ENCODE assay signal across 19 cellular contexts in genomic region chr10:14712991-14713422, GRCh38.
DNase-seq lines count a peak whose midpoint lies in the region; ATAC-seq and TF ChIP-seq lines count a peak whose summit lies in the region.
"Had no signal": no experiment of that assay in that cellular context is flagged by ENCODE, and none has a peak within 500 bp of the region (broad histone marks: within the 10 kb centered on the region; RNA-seq: fewer than 3 reads in every experiment).

No MANE protein-coding gene starts in this region.

- H3K4me2 ChIP-seq in IMR-90 (ENCODE audit: low read depth, low read length) = peak overlapping the region; percentile 14; the same call in 1 of the 2 replicates

- POLR2A ChIA-PET in IMR-90 (lab: Charles Lee; ENCODE audit: unreplicated experiment) = no interaction called here

- H2BK20ac ChIP-seq in IMR-90 (ENCODE audit: low read depth, low read length) = peak overlapping the region; percentile 63; the same call in 1 of the 2 replicates

- dilution Hi-C loops in IMR-90 (cut with HindIII; ENCODE audit: low sequenced_read_pairs, unreplicated experiment) = no loop called here

- H3K9me3 ChIP-seq in IMR-90 (ENCODE audit: control insufficient read depth, insufficient read depth, low read length) (no peaks in the 10 kb centered on the region), adipocyte (ENCODE audit: control insufficient read depth, low read length) (no peaks in the 10 kb centered on the region), upper lobe of right lung (no peaks in the 10 kb centered on the region), esophagus muscularis mucosa (no peaks in the 10 kb centered on the region)
- H3K9me3 ChIP-seq: MG63 had no signal

- TF ChIP-seq POLR2A in IMR-90 (IDR thresholded peaks at IDR 0.05; ENCODE audit: low read depth, low read length) (no peak), esophagus muscularis mucosa (IDR thresholded peaks at IDR 0.05; ENCODE audit: low read depth) (no peak)

- peak overlapping the region; percentile 54 for H4K91ac ChIP-seq in IMR-90 (ENCODE audit: insufficient read depth, low read depth, low read length)

- no peak for TF ChIP-seq RAD21 in IMR-90 (IDR thresholded peaks at IDR 0.05; ENCODE audit: low read length)

- H2AK5ac ChIP-seq in IMR-90 (ENCODE audit: low read depth, low read length) = peak overlapping the region; percentile 35; the same call in 1 of the 2 replicates

- H3K27me3 ChIP-seq in IMR-90 (ENCODE audit: control insufficient read depth, insufficient read depth, low read length) = no peaks in the 10 kb centered on the region
- H3K27me3 ChIP-seq in adipocyte (replicated peaks; ENCODE audit: control insufficient read depth, insufficient read depth, low read length) = peaks cover 4% of the 10 kb centered on the region
- H3K27me3 ChIP-seq in upper lobe of right lung = no peaks in the 10 kb centered on the region
- H3K27me3 ChIP-seq in esophagus muscularis mucosa = no peaks in the 10 kb centered on the region
- H3K27me3 ChIP-seq: MG63 had no signal

- H3K23ac ChIP-seq in IMR-90 (ENCODE audit: low read depth, low read length) = peak overlapping the region; percentile 19; the same call in 1 of the 2 replicates

- H4K5ac ChIP-seq in IMR-90 (ENCODE audit: low read depth, low read length) = peak overlapping the region; percentile 95

- no peak overlapping the region; the same call in 2 of the 3 replicates for H2BK15ac ChIP-seq in IMR-90 (ENCODE audit: low read depth, low read length)

- DNase-seq in COLO829 (ENCODE audit: low spot score) (peak; percentile 56), IMR-90 (peak; percentile 72), adipocyte (ENCODE audit: low read depth) (peak; percentile 67), iris pigment epithelial cell (ENCODE audit: low read depth) (peak; percentile 38), upper lobe of right lung (no peak), esophagus muscularis mucosa (ENCODE audit: extremely low spot score) (no peak)
- DNase-seq: amniotic stem cell; GF-D8; MG63; NCI-H1930; NCI-H69; occipital lobe; stimulated activated CD4-positive, alpha-beta T cell treated with anti-CD3 and anti-CD28 coated beads, Interleukin-2, amount 100 ng/mL, for 48 hours; substantia nigra; T-cell had no signal

- BruUV-seq in IMR-90 (replicated peaks; lab: Mats Ljungman, UMichigan) = no TSS peak

- H2AK9ac ChIP-seq in IMR-90 (replicated peaks; ENCODE audit: low read depth, low read length, poor library complexity) = no peak overlapping the region

- H4K20me1 ChIP-seq in IMR-90 (ENCODE audit: insufficient read depth, low read length) = no peaks in the 10 kb centered on the region

- peak overlapping the region; percentile 66; the same call in 1 of the 2 replicates for H3K27ac ChIP-seq in IMR-90 (ENCODE audit: insufficient read depth, low read length)
- H3K27ac ChIP-seq in upper lobe of right lung = no peak overlapping the region
- H3K27ac ChIP-seq in esophagus muscularis mucosa (replicated peaks in 1 of 4) = no peak overlapping the region
- H3K27ac ChIP-seq: epithelial cell of prostate, VCaP had no signal

- CTCF ChIA-PET in IMR-90 (lab: Yijun Ruan, JAX) = no interaction called here

- H2AFZ ChIP-seq in IMR-90 (replicated peaks; ENCODE audit: low read length, poor library complexity) = peak overlapping the region; percentile 27

- no peaks in the 10 kb centered on the region for H3K36me3 ChIP-seq in IMR-90 (ENCODE audit: control insufficient read depth, insufficient read depth, low read length)
- no peaks in the 10 kb centered on the region for H3K36me3 ChIP-seq in adipocyte (ENCODE audit: control insufficient read depth, insufficient read depth, low read length, severe bottlenecking)
- H3K36me3 ChIP-seq in upper lobe of right lung = no peaks in the 10 kb centered on the region
- no peaks in the 10 kb centered on the region for H3K36me3 ChIP-seq in esophagus muscularis mucosa
- H3K36me3 ChIP-seq: MG63 had no signal

- H4K8ac ChIP-seq in IMR-90 (ENCODE audit: low read depth in 2 of 2, low read length in 2 of 2) = peak overlapping the region; percentile 53 to 61

- ATAC-seq in IMR-90 (ENCODE audit: low read depth) (peak; percentile 75), upper lobe of right lung (no peak), GM21515 (IDR thresholded peaks at IDR 0.05; ENCODE audit: unreplicated experiment) (no peak), HG03521 (IDR thresholded peaks at IDR 0.05; ENCODE audit: unreplicated experiment) (no peak)
- ATAC-seq: T-cell had no signal

- H3K4me3 ChIP-seq in IMR-90 (ENCODE audit: insufficient read depth, low read depth, low read length) = no peak overlapping the region
- H3K4me3 ChIP-seq in adipocyte (ENCODE audit: low read length) = no peak overlapping the region
- H3K4me3 ChIP-seq in upper lobe of right lung = no peak overlapping the region
- no peak overlapping the region for H3K4me3 ChIP-seq in esophagus muscularis mucosa
- H3K4me3 ChIP-seq: MG63 had no signal

- peak overlapping the region; percentile 60 for H2BK5ac ChIP-seq in IMR-90 (ENCODE audit: low read depth, low read length, poor library complexity, severe bottlenecking)

- peak overlapping the region; percentile 90 for H3K18ac ChIP-seq in IMR-90 (ENCODE audit: low read depth, low read length)

- H3K79me1 ChIP-seq in IMR-90 (ENCODE audit: low read depth in 1 of 2, low read length in 2 of 2) = no peaks in the 10 kb centered on the region

- no peak overlapping the region for H3K56ac ChIP-seq in IMR-90 (ENCODE audit: extremely low read depth, insufficient read depth, low read length)

- no peak overlapping the region; the same call in 1 of the 2 replicates for H3K14ac ChIP-seq in IMR-90 (replicated peaks; ENCODE audit: low read depth, low read length)

- no peaks in the 10 kb centered on the region for H3K9me1 ChIP-seq in IMR-90 (ENCODE audit: insufficient read depth, low read length)

- H3K4me1 ChIP-seq in IMR-90 (ENCODE audit: control insufficient read depth, insufficient read depth, low read length) (peaks cover 5% of the 10 kb centered on the region), adipocyte (ENCODE audit: control insufficient read depth, insufficient read depth, low read length) (no peaks in the 10 kb centered on the region), upper lobe of right lung (no peaks in the 10 kb centered on the region), esophagus muscularis mucosa (no peaks in the 10 kb centered on the region)

- no CpG with 5 or more reads among the region's 5 CpGs for WGBS in IMR-90 (ENCODE audit: extremely low coverage in 2 of 2, insufficient read length in 1 of 2), 2 experiments
- WGBS in esophagus muscularis mucosa = 87% methylated on average over 5 of the region's 5 CpGs

- no peak for TF ChIP-seq EP300 in esophagus muscularis mucosa (IDR thresholded peaks at IDR 0.05)

- intact Hi-C loops in IMR-90 (cut with micrococcal nuclease) (no loop called here), upper lobe of right lung (cut with DNase I) (no loop called here), esophagus muscularis mucosa (cut with DNase I) (no loop called here)

- TF ChIP-seq CTCF in IMR-90 (conservative IDR thresholded peaks at IDR 0.05; ENCODE audit: low read depth, low read length) = no peak
- no peak for TF ChIP-seq CTCF in upper lobe of right lung (IDR thresholded peaks at IDR 0.05)
- no peak for TF ChIP-seq CTCF in esophagus muscularis mucosa (IDR thresholded peaks at IDR 0.05)

- H2BK120ac ChIP-seq in IMR-90 (ENCODE audit: low read depth, low read length) = peak overlapping the region; percentile 70

- peak overlapping the region; percentile 31; the same call in 1 of the 2 replicates for H3K4ac ChIP-seq in IMR-90 (ENCODE audit: low read depth, low read length)

- H3K9ac ChIP-seq in IMR-90 (ENCODE audit: low read depth, low read length) (peak overlapping the region; percentile 31; the same call in 1 of the 2 replicates), adipocyte (ENCODE audit: low read length) (no peak overlapping the region)

- in situ Hi-C loops in IMR-90 (cut with MboI; ENCODE audit: low sequenced_read_pairs) = no loop called here

TF ChIP-seq in IMR-90, 13 proteins besides CTCF, POLR2A, EP300 and RAD21:
- 0 out of 2 replicates have a peak, but pooled peaks have one; percentile 2 for TF ChIP-seq CEBPB (IDR thresholded peaks at IDR 0.05; ENCODE audit: low read depth, low read length)
- TF ChIP-seq ELK1 (IDR thresholded peaks at IDR 0.05; ENCODE audit: borderline replicate concordance, low read depth, low read length) = no peak
TF ChIP-seq in IMR-90: peak in this region for 1.

Comparison
In these comparisons a context has a peak if more than half of its experiments do, and no peak if none do; other contexts are left out.
1. DNase-seq: peak in COLO829 (single experiment), IMR-90 (single experiment), adipocyte (single experiment) and iris pigment epithelial cell (single experiment); none in upper lobe of right lung (single experiment) and esophagus muscularis mucosa (single experiment).